15 cellular contexts compared by ENCODE assay signal in genomic region chrY:17849131-17849530, GRCh38. TPM values are rescaled to one million over a fixed set of nuclear protein-coding genes. Genes with fewer than 3 reads are reported as not detected.
"Had no signal": no experiment of that assay in that cellular context is flagged by ENCODE, and none has a peak within 500 bp of the region (broad histone marks: within the 10 kb centered on the region; RNA-seq: fewer than 3 reads in every experiment).

No MANE protein-coding gene starts in this region.

RNA-seq across cellular contexts. Expression of gene CDY2B, which starts 30.9 kb away (rescaled TPM):
- total RNA-seq: activated B cell treated with CpG ODN at 0.5 μM for 24 hours; activated CD4-positive, alpha-beta memory T cell treated with anti-CD3 and anti-CD28 coated beads for 36 hours; activated CD4-positive, alpha-beta memory T cell treated with anti-CD3 and anti-CD28 coated beads, Interleukin-2, amount 10 ng/mL, durations not matched to agents 7 days and 5 days; activated CD4-positive, alpha-beta T cell treated with anti-CD3 and anti-CD28 coated beads for 36 hours; activated CD4-positive, alpha-beta T cell treated with anti-CD3 and anti-CD28 coated beads, Interleukin-2, amount 10 ng/mL, durations not matched to agents 24 days and 14 days; activated CD4-positive, alpha-beta T cell treated with anti-CD3 and anti-CD28 coated beads, Interleukin-2, amount 10 ng/mL, durations not matched to agents 7 days and 5 days; activated CD8-positive, alpha-beta memory T cell treated with anti-CD3 and anti-CD28 coated beads for 36 hours; activated CD8-positive, alpha-beta memory T cell treated with anti-CD3 and anti-CD28 coated beads, Interleukin-2, amount 10 ng/mL, durations not matched to agents 7 days and 5 days; activated CD8-positive, alpha-beta T cell treated with anti-CD3 and anti-CD28 coated beads for 36 hours; activated CD8-positive, alpha-beta T cell treated with anti-CD3 and anti-CD28 coated beads, Interleukin-2, amount 10 ng/mL, durations not matched to agents 7 days and 5 days; T-cell; T-helper 1 cell treated with Interleukin-12 subunit alpha and Interleukin-12 subunit beta and Interleukin-4 antibody, amounts not matched to agents 30 ng/mL and 1 ng/mL, for 36 hours; T-helper 17 cell; T-helper 2 cell treated with Interferon-gamma antibody and Interleukin-4, amounts not matched to agents 100 ng/mL and 5 ng/mL, for 36 hours; WTC11 had no signal
